In the genomic region with DNA sequence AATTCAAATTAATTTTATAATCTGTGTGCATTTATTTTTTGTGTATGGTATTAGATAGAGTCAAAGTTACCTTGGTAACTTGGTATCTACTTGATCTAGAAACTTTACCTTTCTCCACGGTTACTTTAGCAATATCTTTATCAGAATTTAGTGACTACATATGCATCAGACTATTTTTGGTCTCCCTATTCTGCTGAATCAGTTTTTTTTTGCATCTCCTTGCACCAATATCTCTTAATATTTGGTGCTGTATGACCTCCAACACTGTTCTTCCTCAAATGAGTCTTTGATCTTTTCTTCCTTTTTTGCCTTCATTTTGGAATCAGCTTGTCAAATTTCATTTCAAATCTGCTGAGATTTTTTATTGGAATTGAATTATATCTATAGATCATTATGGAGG, we compare ENCODE assay signal across 6 cellular contexts.
"Had no signal": no experiment of that assay in that cellular context is flagged by ENCODE, and none has a peak within 500 bp of the region (broad histone marks: within the 10 kb centered on the region; RNA-seq: fewer than 3 reads in every experiment).

No MANE protein-coding gene starts in this region.

- H3K27ac ChIP-seq: HL-60, KMS-11 had no signal

- H3K9ac ChIP-seq: KMS-11 had no signal

- H3K4me3 ChIP-seq: K562 had no signal

- DNase-seq: KBM-7, KG1 had no signal

- ATAC-seq: K562 had no signal

- H3K4me2 ChIP-seq: KMS-11 had no signal

- FAIRE-seq: HTR-8/SVneo, K562 had no signal
